32 cellular contexts compared by ENCODE assay signal in genomic region chr1:232291258-232291657, GRCh38.
A peak's percentile ranks its signal among the peaks of the same experiment; 100 is the strongest.
DNase-seq lines count a peak whose midpoint lies in the region; ATAC-seq and TF ChIP-seq lines count a peak whose summit lies in the region.
"Had no signal": no experiment of that assay in that cellular context is flagged by ENCODE, and none has a peak within 500 bp of the region (broad histone marks: within the 10 kb centered on the region; RNA-seq: fewer than 3 reads in every experiment).

No MANE protein-coding gene starts in this region.

- H3K9me3 ChIP-seq in left ventricle myocardium inferior (replicated peaks), result no peaks in the 10 kb centered on the region
- H3K9me3 ChIP-seq: adrenal gland, BE2C, SJCRH30, thoracic aorta, vagina had no signal

- intact Hi-C loops in left ventricle myocardium inferior (cut with micrococcal nuclease), result no loop called here
- intact Hi-C loops in activated CD4-positive, alpha-beta T cell treated with anti-CD3 and anti-CD28 coated beads for 36 hours (cut with DNase I, micrococcal nuclease), result no loop called here

- no peak for TF ChIP-seq CTCF in left ventricle myocardium inferior (IDR thresholded peaks at IDR 0.05; ENCODE audit: borderline replicate concordance)
- TF ChIP-seq CTCF in osteocyte (IDR thresholded peaks at IDR 0.05), result no peak

- CTCF ChIA-PET in activated CD4-positive, alpha-beta T cell treated with anti-CD3 and anti-CD28 coated beads for 36 hours (lab: Charles Lee), result no interaction called here

- POLR2A ChIA-PET in activated CD4-positive, alpha-beta T cell treated with anti-CD3 and anti-CD28 coated beads for 36 hours (lab: Charles Lee), result no interaction called here

- H3K4me3 ChIP-seq in ACC112 (ENCODE audit: low read depth, low read length) (no peak overlapping the region), left ventricle myocardium inferior (no peak overlapping the region)
- H3K4me3 ChIP-seq: adrenal gland, neural progenitor cell, SJCRH30, thoracic aorta, vagina had no signal

- no peaks in the 10 kb centered on the region for H3K79me2 ChIP-seq in ACC112 (ENCODE audit: control insufficient read depth, insufficient read depth, low read length, unreplicated experiment)

- H3K27ac ChIP-seq in ACC112 (ENCODE audit: low read depth, low read length), result peak overlapping the region; percentile 10; the same call in 1 of the 2 replicates
- H3K27ac ChIP-seq in left ventricle myocardium inferior (replicated peaks), result peak overlapping the region; percentile 35
- H3K27ac ChIP-seq: adrenal gland, epithelial cell of prostate, HL-60, neural progenitor cell, SJCRH30, thoracic aorta, vagina had no signal

- peak; percentile 17 for DNase-seq in left ventricle myocardium inferior
- DNase-seq in osteocyte (ENCODE audit: extremely low spot score, unreplicated experiment), result no peak
- no peak for DNase-seq in middle frontal gyrus (ENCODE audit: extremely low spot score, low spot score)
- DNase-seq in activated CD4-positive, alpha-beta T cell treated with anti-CD3 and anti-CD28 coated beads for 36 hours, result no peak
- DNase-seq: ACHN; activated CD4-positive, alpha-beta T cell treated with anti-CD3 and anti-CD28 coated beads, Interleukin-2, amount 50 U/mL, for 1 hour; activated naive CD4-positive, alpha-beta T cell; activated T-cell treated with anti-CD3 and anti-CD28 coated beads, Interleukin-2, amount 50 U/mL, for 4 hours; BE2C; CD8-positive, alpha-beta memory T cell; effector CD4-positive, alpha-beta T cell; Kasumi-1; MV-4-11; NCI-H1694; NCI-H2171; NCI-H524; NK-92 treated with Interleukin-12 subunit alpha and Interleukin-12 subunit beta, amount 100 ng/mL, for 24 hours; posterior cingulate gyrus; SJCRH30; stimulated activated naive CD8-positive, alpha-beta T cell treated with anti-CD3 and anti-CD28 coated beads, Interleukin-15, Interleukin-2, amounts not matched to agents 100 U/mL and 50 U/mL, for 24 hours had no signal

- H3K4me1 ChIP-seq in ACC112 (ENCODE audit: control insufficient read depth, insufficient read depth, low read length, unreplicated experiment) (peaks cover 5% of the 10 kb centered on the region), left ventricle myocardium inferior (peaks cover 23% of the 10 kb centered on the region)
- H3K4me1 ChIP-seq: adrenal gland, BE2C, SJCRH30 had no signal

- no peaks in the 10 kb centered on the region for H3K27me3 ChIP-seq in ACC112 (ENCODE audit: insufficient read depth, low read length)
- no peaks in the 10 kb centered on the region for H3K27me3 ChIP-seq in left ventricle myocardium inferior (ENCODE audit: low read depth)
- H3K27me3 ChIP-seq: adrenal gland, BE2C, neural progenitor cell, SJCRH30, vagina had no signal

- ATAC-seq in esophagus mucosa (peak; percentile 34), HG02884 (IDR thresholded peaks at IDR 0.05; ENCODE audit: unreplicated experiment) (no peak), HG03196 (IDR thresholded peaks at IDR 0.05; ENCODE audit: unreplicated experiment) (no peak)
- ATAC-seq in activated CD4-positive, alpha-beta T cell treated with anti-CD3 and anti-CD28 coated beads for 36 hours, result no peak
- ATAC-seq: activated T-cell treated with anti-CD3 and anti-CD28 coated beads, Interleukin-2, amount 50 U/mL, for 4 hours; Panc1; stimulated activated naive CD8-positive, alpha-beta T cell treated with anti-CD3 and anti-CD28 coated beads, Interleukin-15, Interleukin-2, amounts not matched to agents 100 U/mL and 50 U/mL, for 24 hours had no signal

- no peak overlapping the region for H3K4me3 Mint-ChIP-seq in osteocyte (ENCODE audit: unreplicated experiment)
- no peak overlapping the region for H3K4me3 Mint-ChIP-seq in activated CD4-positive, alpha-beta T cell treated with anti-CD3 and anti-CD28 coated beads for 36 hours
- H3K4me3 Mint-ChIP-seq: activated T-cell treated with anti-CD3 and anti-CD28 coated beads, Interleukin-2, amount 50 U/mL, for 4 hours; brain; CD8-positive, alpha-beta memory T cell; neural progenitor cell had no signal

- no peaks in the 10 kb centered on the region for H3K9me3 Mint-ChIP-seq in osteocyte (ENCODE audit: unreplicated experiment)
- H3K9me3 Mint-ChIP-seq in activated CD4-positive, alpha-beta T cell treated with anti-CD3 and anti-CD28 coated beads for 36 hours (ENCODE audit: low read depth), result no peaks in the 10 kb centered on the region
- H3K9me3 Mint-ChIP-seq: activated T-cell treated with anti-CD3 and anti-CD28 coated beads, Interleukin-2, amount 50 U/mL, for 4 hours; brain; CD8-positive, alpha-beta memory T cell; neural progenitor cell had no signal

- H2AFZ ChIP-seq in ACC112 (ENCODE audit: low read length, unreplicated experiment), result no peak overlapping the region
- H2AFZ ChIP-seq: neural progenitor cell had no signal

- H3K36me3 ChIP-seq in ACC112 (ENCODE audit: insufficient read depth, low read length) (no peaks in the 10 kb centered on the region), left ventricle myocardium inferior (no peaks in the 10 kb centered on the region)
- H3K36me3 ChIP-seq: adrenal gland, BE2C, neural progenitor cell, SJCRH30, thoracic aorta, vagina had no signal

- H3K27ac Mint-ChIP-seq in osteocyte (ENCODE audit: unreplicated experiment), result peak overlapping the region; percentile 21
- no peak overlapping the region for H3K27ac Mint-ChIP-seq in activated CD4-positive, alpha-beta T cell treated with anti-CD3 and anti-CD28 coated beads for 36 hours
- H3K27ac Mint-ChIP-seq: CD8-positive, alpha-beta memory T cell; neural progenitor cell had no signal

- no peaks in the 10 kb centered on the region for H3K36me3 Mint-ChIP-seq in osteocyte (ENCODE audit: unreplicated experiment)
- no peaks in the 10 kb centered on the region for H3K36me3 Mint-ChIP-seq in activated CD4-positive, alpha-beta T cell treated with anti-CD3 and anti-CD28 coated beads for 36 hours (ENCODE audit: low read depth)
- H3K36me3 Mint-ChIP-seq: brain; CD8-positive, alpha-beta memory T cell; neural progenitor cell had no signal

- no peaks in the 10 kb centered on the region for H3K27me3 Mint-ChIP-seq in osteocyte (ENCODE audit: unreplicated experiment)
- peaks cover 7% of the 10 kb centered on the region for H3K27me3 Mint-ChIP-seq in activated CD4-positive, alpha-beta T cell treated with anti-CD3 and anti-CD28 coated beads for 36 hours

- H3K4me1 Mint-ChIP-seq in osteocyte (ENCODE audit: unreplicated experiment), result peaks cover 42% of the 10 kb centered on the region
- no peaks in the 10 kb centered on the region for H3K4me1 Mint-ChIP-seq in activated CD4-positive, alpha-beta T cell treated with anti-CD3 and anti-CD28 coated beads for 36 hours
- H3K4me1 Mint-ChIP-seq: neural progenitor cell had no signal
